ENCODE assay signal across 1 cellular context in the genomic region with DNA sequence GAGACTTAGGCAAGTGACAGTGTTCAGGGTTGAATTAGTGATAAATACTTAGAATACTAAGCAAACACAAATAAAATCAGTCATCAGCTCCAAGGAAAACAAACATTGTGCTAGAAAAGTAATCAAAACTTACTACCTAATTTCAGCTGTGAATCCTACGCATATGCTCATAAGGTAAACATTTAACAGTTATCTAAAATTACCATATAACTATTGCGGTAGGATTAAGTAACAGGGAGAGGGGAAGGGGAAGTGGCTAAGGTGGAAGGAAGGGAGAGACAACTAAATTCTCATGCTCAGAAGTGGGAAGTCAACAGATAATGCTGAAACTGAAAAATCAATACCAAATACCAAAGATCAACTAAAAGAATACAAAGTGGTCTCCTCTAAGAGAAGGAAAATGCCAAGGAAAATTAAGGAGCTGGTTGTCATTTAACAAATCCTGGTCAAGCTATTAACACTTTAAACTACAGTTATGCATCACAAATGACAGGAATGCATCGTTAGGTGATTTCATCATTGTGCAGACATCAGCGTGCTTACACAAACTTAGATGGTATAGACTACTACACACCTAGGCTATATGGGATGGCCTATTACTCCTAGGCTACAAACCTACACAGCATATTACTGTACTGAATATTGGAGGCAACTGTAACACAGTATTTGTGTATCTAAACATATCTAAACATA.
TF ChIP-seq lines count a peak whose summit lies in the region.

No MANE protein-coding gene starts in this region.

TF ChIP-seq in K562, 482 proteins besides CTCF, POLR2A, EP300 and RAD21 (continued from another document and continues in another):
- TF ChIP-seq, protein P1, sequence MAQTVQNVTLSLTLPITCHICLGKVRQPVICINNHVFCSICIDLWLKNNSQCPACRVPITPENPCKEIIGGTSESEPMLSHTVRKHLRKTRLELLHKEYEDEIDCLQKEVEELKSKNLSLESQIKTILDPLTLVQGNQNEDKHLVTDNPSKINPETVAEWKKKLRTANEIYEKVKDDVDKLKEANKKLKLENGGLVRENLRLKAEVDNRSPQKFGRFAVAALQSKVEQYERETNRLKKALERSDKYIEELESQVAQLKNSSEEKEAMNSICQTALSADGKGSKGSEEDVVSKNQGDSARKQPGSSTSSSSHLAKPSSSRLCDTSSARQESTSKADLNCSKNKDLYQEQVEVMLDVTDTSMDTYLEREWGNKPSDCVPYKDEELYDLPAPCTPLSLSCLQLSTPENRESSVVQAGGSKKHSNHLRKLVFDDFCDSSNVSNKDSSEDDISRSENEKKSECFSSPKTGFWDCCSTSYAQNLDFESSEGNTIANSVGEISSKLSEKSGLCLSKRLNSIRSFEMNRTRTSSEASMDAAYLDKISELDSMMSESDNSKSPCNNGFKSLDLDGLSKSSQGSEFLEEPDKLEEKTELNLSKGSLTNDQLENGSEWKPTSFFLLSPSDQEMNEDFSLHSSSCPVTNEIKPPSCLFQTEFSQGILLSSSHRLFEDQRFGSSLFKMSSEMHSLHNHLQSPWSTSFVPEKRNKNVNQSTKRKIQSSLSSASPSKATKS (CRISPR knock-in tag; IDR thresholded peaks at IDR 0.05): no peak
- TF ChIP-seq MIER1 (IDR thresholded peaks at IDR 0.05; ENCODE audit: low read depth): no peak
- no peak for TF ChIP-seq ZNF79 (CRISPR knock-in tag; IDR thresholded peaks at IDR 0.05; ENCODE audit: low read depth)
- no peak for TF ChIP-seq RFX7 (CRISPR knock-in tag; IDR thresholded peaks at IDR 0.05)
- no peak for TF ChIP-seq U2AF1 (optimal IDR thresholded peaks at IDR 0.05; ENCODE audit: low read depth, low read length)
- TF ChIP-seq ELF4 (CRISPR knock-in tag; IDR thresholded peaks at IDR 0.05): no peak
- TF ChIP-seq ZNF311 (CRISPR knock-in tag; IDR thresholded peaks at IDR 0.05): no peak
- no peak for TF ChIP-seq SREBF1 (IDR thresholded peaks at IDR 0.05; ENCODE audit: borderline replicate concordance, low read depth, low read length)
- no peak for TF ChIP-seq ELF2 (CRISPR knock-in tag; IDR thresholded peaks at IDR 0.05)
- TF ChIP-seq HNRNPH1 (optimal IDR thresholded peaks at IDR 0.05; ENCODE audit: low read depth, low read length): no peak
- TF ChIP-seq, protein P2, sequence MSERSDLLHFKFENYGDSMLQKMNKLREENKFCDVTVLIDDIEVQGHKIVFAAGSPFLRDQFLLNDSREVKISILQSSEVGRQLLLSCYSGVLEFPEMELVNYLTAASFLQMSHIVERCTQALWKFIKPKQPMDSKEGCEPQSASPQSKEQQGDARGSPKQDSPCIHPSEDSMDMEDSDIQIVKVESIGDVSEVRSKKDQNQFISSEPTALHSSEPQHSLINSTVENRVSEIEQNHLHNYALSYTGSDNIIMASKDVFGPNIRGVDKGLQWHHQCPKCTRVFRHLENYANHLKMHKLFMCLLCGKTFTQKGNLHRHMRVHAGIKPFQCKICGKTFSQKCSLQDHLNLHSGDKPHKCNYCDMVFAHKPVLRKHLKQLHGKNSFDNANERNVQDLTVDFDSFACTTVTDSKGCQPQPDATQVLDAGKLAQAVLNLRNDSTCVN (CRISPR knock-in tag; IDR thresholded peaks at IDR 0.05): no peak
- no peak for TF ChIP-seq ERF (CRISPR knock-in tag; IDR thresholded peaks at IDR 0.05)
- TF ChIP-seq, protein P3, sequence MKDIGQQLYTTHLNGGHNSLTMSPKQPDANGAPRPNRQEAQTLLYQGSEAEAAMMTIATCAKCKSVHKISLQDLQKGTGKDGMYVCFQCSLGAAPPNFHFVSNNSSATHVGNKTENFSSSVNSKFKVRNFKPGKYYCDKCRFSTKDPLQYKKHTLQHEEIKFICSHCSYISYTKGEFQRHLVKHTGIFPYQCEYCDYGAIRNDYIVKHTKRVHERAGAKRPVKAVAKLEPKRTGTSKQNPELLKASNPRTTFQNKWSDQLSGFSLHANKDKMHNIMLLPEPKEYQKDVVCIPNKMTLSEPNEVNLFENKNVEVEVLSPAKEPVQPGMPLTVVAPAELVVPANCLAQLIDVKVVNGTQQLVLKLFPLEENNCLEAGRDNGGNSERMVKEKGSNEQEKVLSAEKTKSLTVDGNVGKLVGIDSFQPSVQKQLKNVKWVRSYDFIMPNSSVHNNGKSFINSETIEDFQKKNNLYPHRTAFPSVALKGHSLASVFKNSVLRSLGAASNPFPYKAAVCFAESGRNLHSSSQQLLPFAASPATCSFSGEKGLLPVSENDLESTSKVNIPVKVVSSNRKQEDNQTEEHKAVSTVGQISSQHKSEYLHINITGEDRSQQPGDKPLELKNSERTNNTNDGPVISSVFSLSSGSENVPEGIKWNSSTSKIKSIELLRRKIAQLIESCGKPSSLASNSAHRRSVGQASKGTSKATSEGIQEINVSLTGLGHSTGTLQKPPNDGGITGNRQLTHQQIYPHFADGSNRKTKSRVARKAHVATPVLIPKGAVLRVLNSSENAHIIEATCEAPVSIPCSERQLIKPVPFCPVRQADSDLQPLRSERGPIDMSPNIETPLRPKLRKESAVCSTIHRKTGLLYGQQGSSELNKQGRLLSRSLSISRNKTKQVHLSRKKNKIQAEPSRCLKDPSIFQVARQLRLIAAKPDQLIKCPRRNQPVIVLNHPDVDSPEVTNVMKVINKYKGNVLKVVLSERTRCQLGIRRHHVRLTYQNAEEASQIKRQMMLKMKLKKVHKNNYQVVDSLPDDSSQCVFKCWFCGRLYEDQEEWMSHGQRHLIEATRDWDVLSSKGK (CRISPR knock-in tag; IDR thresholded peaks at IDR 0.05): no peak
- TF ChIP-seq HDAC6 (IDR thresholded peaks at IDR 0.05; ENCODE audit: low read depth, low read length): no peak
- TF ChIP-seq, protein P4, sequence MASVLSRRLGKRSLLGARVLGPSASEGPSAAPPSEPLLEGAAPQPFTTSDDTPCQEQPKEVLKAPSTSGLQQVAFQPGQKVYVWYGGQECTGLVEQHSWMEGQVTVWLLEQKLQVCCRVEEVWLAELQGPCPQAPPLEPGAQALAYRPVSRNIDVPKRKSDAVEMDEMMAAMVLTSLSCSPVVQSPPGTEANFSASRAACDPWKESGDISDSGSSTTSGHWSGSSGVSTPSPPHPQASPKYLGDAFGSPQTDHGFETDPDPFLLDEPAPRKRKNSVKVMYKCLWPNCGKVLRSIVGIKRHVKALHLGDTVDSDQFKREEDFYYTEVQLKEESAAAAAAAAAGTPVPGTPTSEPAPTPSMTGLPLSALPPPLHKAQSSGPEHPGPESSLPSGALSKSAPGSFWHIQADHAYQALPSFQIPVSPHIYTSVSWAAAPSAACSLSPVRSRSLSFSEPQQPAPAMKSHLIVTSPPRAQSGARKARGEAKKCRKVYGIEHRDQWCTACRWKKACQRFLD (CRISPR knock-in tag; IDR thresholded peaks at IDR 0.05): no peak
- TF ChIP-seq SMARCB1 (IDR thresholded peaks at IDR 0.05; ENCODE audit: insufficient read length, low read depth): no peak
- no peak for TF ChIP-seq TAF7 (tag; IDR thresholded peaks at IDR 0.05)
- TF ChIP-seq SOX6 (IDR thresholded peaks at IDR 0.05): peak; percentile 25; the same call in 1 of the 2 replicates
- no peak for TF ChIP-seq MAFK (IDR thresholded peaks at IDR 0.05; ENCODE audit: low read length)
- no peak for TF ChIP-seq ZNF133 (CRISPR knock-in tag; IDR thresholded peaks at IDR 0.05)
- TF ChIP-seq TAL1 (IDR thresholded peaks at IDR 0.05): peak; percentile 30; the same call in 1 of the 2 replicates
- TF ChIP-seq, protein P5, sequence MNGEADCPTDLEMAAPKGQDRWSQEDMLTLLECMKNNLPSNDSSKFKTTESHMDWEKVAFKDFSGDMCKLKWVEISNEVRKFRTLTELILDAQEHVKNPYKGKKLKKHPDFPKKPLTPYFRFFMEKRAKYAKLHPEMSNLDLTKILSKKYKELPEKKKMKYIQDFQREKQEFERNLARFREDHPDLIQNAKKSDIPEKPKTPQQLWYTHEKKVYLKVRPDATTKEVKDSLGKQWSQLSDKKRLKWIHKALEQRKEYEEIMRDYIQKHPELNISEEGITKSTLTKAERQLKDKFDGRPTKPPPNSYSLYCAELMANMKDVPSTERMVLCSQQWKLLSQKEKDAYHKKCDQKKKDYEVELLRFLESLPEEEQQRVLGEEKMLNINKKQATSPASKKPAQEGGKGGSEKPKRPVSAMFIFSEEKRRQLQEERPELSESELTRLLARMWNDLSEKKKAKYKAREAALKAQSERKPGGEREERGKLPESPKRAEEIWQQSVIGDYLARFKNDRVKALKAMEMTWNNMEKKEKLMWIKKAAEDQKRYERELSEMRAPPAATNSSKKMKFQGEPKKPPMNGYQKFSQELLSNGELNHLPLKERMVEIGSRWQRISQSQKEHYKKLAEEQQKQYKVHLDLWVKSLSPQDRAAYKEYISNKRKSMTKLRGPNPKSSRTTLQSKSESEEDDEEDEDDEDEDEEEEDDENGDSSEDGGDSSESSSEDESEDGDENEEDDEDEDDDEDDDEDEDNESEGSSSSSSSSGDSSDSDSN (IDR thresholded peaks at IDR 0.05; ENCODE audit: borderline replicate concordance in 1 of 2, low read depth in 2 of 2, low read length in 2 of 2): no peak
- TF ChIP-seq ZBTB17 (CRISPR knock-in tag; IDR thresholded peaks at IDR 0.05): no peak
- TF ChIP-seq HIVEP1 (CRISPR knock-in tag; IDR thresholded peaks at IDR 0.05): no peak
- TF ChIP-seq ARID1B (IDR thresholded peaks at IDR 0.05): peak; percentile 72
- TF ChIP-seq, protein P6, sequence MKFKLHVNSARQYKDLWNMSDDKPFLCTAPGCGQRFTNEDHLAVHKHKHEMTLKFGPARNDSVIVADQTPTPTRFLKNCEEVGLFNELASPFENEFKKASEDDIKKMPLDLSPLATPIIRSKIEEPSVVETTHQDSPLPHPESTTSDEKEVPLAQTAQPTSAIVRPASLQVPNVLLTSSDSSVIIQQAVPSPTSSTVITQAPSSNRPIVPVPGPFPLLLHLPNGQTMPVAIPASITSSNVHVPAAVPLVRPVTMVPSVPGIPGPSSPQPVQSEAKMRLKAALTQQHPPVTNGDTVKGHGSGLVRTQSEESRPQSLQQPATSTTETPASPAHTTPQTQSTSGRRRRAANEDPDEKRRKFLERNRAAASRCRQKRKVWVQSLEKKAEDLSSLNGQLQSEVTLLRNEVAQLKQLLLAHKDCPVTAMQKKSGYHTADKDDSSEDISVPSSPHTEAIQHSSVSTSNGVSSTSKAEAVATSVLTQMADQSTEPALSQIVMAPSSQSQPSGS (CRISPR knock-in tag; IDR thresholded peaks at IDR 0.05): no peak
- TF ChIP-seq CBX3 (IDR thresholded peaks at IDR 0.05; ENCODE audit: borderline replicate concordance in 1 of 2, low read length in 2 of 2): no peak
- 0 out of 4 replicates have a peak, but pooled peaks of 1 of the 2 experiments have one; percentile 18 for TF ChIP-seq FOXA3 (CRISPR knock-in tag; conservative IDR thresholded peaks at IDR 0.05 in 1 of 2, IDR thresholded peaks at IDR 0.05 in 1 of 2)
- peak; percentile 45; the same call in 1 of the 2 replicates for TF ChIP-seq NBN (IDR thresholded peaks at IDR 0.05; ENCODE audit: low read depth)
- TF ChIP-seq, protein P7, sequence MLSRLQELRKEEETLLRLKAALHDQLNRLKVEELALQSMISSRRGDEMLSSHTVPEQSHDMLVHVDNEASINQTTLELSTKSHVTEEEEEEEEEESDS (CRISPR knock-in tag; IDR thresholded peaks at IDR 0.05): no peak
- no peak for TF ChIP-seq ZSCAN32 (CRISPR knock-in tag; IDR thresholded peaks at IDR 0.05)
- TF ChIP-seq CBFB (CRISPR knock-in tag; IDR thresholded peaks at IDR 0.05): no peak
- TF ChIP-seq LARP7 (IDR thresholded peaks at IDR 0.05): no peak
- no peak for TF ChIP-seq KAT8 (IDR thresholded peaks at IDR 0.05; ENCODE audit: low read depth)
- no peak for TF ChIP-seq CHD1 (IDR thresholded peaks at IDR 0.05; ENCODE audit: low read length)
- TF ChIP-seq BCOR (IDR thresholded peaks at IDR 0.05): no peak
- TF ChIP-seq, protein P8, sequence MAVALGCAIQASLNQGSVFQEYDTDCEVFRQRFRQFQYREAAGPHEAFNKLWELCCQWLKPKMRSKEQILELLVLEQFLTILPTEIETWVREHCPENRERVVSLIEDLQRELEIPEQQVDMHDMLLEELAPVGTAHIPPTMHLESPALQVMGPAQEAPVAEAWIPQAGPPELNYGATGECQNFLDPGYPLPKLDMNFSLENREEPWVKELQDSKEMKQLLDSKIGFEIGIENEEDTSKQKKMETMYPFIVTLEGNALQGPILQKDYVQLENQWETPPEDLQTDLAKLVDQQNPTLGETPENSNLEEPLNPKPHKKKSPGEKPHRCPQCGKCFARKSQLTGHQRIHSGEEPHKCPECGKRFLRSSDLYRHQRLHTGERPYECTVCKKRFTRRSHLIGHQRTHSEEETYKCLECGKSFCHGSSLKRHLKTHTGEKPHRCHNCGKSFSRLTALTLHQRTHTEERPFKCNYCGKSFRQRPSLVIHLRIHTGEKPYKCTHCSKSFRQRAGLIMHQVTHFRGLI (CRISPR knock-in tag; IDR thresholded peaks at IDR 0.05): no peak
- no peak for TF ChIP-seq HMGN3 (IDR thresholded peaks at IDR 0.05; ENCODE audit: borderline replicate concordance, extremely low read depth, insufficient read length, low read depth, low read length)
- TF ChIP-seq, protein P9, sequence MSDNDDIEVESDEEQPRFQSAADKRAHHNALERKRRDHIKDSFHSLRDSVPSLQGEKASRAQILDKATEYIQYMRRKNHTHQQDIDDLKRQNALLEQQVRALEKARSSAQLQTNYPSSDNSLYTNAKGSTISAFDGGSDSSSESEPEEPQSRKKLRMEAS (CRISPR knock-in tag; IDR thresholded peaks at IDR 0.05): no peak
- TF ChIP-seq TFAM (CRISPR knock-in tag; conservative IDR thresholded peaks at IDR 0.05): no peak
- no peak for TF ChIP-seq MCM5 (IDR thresholded peaks at IDR 0.05; ENCODE audit: low read depth)
- no peak for TF ChIP-seq ZNF445 (CRISPR knock-in tag; IDR thresholded peaks at IDR 0.05; ENCODE audit: low read depth)
- TF ChIP-seq ZNF24 (IDR thresholded peaks at IDR 0.05): no peak
- no peak for TF ChIP-seq DIDO1 (tag; IDR thresholded peaks at IDR 0.05; ENCODE audit: low read depth)
- TF ChIP-seq, protein P10, sequence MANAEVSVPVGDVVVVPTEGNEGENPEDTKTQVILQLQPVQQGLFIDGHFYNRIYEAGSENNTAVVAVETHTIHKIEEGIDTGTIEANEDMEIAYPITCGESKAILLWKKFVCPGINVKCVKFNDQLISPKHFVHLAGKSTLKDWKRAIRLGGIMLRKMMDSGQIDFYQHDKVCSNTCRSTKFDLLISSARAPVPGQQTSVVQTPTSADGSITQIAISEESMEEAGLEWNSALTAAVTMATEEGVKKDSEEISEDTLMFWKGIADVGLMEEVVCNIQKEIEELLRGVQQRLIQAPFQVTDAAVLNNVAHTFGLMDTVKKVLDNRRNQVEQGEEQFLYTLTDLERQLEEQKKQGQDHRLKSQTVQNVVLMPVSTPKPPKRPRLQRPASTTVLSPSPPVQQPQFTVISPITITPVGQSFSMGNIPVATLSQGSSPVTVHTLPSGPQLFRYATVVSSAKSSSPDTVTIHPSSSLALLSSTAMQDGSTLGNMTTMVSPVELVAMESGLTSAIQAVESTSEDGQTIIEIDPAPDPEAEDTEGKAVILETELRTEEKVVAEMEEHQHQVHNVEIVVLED (CRISPR knock-in tag; IDR thresholded peaks at IDR 0.05): no peak
- TF ChIP-seq SIRT6 (IDR thresholded peaks at IDR 0.05; ENCODE audit: low read depth, low read length): no peak
- TF ChIP-seq ZNF384 (IDR thresholded peaks at IDR 0.05; ENCODE audit: low read depth, low read length): no peak
- no peak for TF ChIP-seq ZNF589 (CRISPR knock-in tag; IDR thresholded peaks at IDR 0.05; ENCODE audit: low read depth)
- TF ChIP-seq, protein P11, sequence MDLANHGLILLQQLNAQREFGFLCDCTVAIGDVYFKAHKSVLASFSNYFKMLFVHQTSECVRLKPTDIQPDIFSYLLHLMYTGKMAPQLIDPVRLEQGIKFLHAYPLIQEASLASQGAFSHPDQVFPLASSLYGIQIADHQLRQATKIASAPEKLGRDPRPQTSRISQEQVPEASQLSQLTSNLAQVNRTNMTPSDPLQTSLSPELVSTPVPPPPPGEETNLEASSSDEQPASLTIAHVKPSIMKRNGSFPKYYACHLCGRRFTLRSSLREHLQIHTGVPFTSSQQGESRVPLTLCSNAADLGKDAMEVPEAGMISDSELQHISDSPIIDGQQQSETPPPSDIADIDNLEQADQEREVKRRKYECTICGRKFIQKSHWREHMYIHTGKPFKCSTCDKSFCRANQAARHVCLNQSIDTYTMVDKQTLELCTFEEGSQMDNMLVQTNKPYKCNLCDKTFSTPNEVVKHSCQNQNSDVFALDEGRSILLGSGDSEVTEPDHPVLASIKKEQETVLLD (IDR thresholded peaks at IDR 0.05): no peak
- no peak for TF ChIP-seq NCOA2 (IDR thresholded peaks at IDR 0.05; ENCODE audit: partially characterized antibody in 2 of 2)
